ENCODE assay signal across 22 cellular contexts in the genomic region with DNA sequence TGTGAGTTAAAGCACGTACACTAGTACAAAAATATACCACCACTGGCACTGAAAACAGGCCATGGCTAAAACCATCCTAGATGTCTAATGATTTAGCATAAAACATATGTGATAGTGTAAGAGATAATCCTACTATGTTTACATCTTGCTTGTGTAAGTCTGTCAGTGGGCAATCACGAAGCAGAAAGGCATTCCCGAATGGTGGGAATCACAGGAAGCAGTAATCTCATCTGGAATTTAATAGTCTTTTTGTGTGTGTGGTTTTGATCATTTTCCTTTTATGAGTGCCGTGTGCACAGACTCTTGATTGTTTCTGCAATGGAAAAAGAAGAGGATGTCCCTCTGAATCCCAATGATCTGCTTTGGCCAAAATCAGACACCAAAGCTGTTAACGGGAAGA.
"Had no signal": no experiment of that assay in that cellular context is flagged by ENCODE, and none has a peak within 500 bp of the region (broad histone marks: within the 10 kb centered on the region; RNA-seq: fewer than 3 reads in every experiment).

No MANE protein-coding gene starts in this region.

- H3K4me3 Mint-ChIP-seq: activated CD4-positive, alpha-beta T cell treated with anti-CD3 and anti-CD28 coated beads, Interleukin-2, amount 10 ng/mL, durations not matched to agents 24 days and 14 days; activated CD8-positive, alpha-beta T cell treated with anti-CD3 and anti-CD28 coated beads, Interleukin-2, amount 10 ng/mL, durations not matched to agents 7 days and 5 days; activated T-cell treated with anti-CD3 and anti-CD28 coated beads, Interleukin-2, amount 50 U/mL, for 72 hours; neural crest cell; stimulated activated naive CD8-positive, alpha-beta T cell treated with anti-CD3 and anti-CD28 coated beads, Interleukin-15, Interleukin-2, amounts not matched to agents 100 ng/mL and 50 ng/mL, for 24 hours; type B pancreatic cell; WTC11 had no signal

- H3K27me3 Mint-ChIP-seq: stimulated activated naive CD8-positive, alpha-beta T cell treated with anti-CD3 and anti-CD28 coated beads, Interleukin-15, Interleukin-2, amounts not matched to agents 100 ng/mL and 50 ng/mL, for 24 hours had no signal

- H3K9me3 Mint-ChIP-seq: activated CD4-positive, alpha-beta T cell treated with anti-CD3 and anti-CD28 coated beads, Interleukin-2, amount 10 ng/mL, durations not matched to agents 24 days and 14 days; activated naive CD4-positive, alpha-beta T cell treated with anti-CD3 and anti-CD28 coated beads, Interleukin-2, amount 50 U/mL, for 72 hours; activated T-cell treated with anti-CD3 and anti-CD28 coated beads, Interleukin-2, amount 50 U/mL, for 72 hours; neural crest cell; stimulated activated naive CD8-positive, alpha-beta T cell treated with anti-CD3 and anti-CD28 coated beads, Interleukin-15, Interleukin-2, amounts not matched to agents 100 ng/mL and 50 ng/mL, for 24 hours; type B pancreatic cell; WTC11 had no signal

- H3K27ac ChIP-seq: esophagus muscularis mucosa, heart right ventricle, lower lobe of right lung, prostate gland had no signal

- FAIRE-seq: colon, frontal cortex, small intestine, TTC549 had no signal

- H3K36me3 ChIP-seq: esophagus muscularis mucosa, heart right ventricle, lower lobe of right lung, prostate gland had no signal

- H3K9me3 ChIP-seq: esophagus muscularis mucosa, heart right ventricle, lower lobe of right lung, prostate gland had no signal

- H3K27me3 ChIP-seq: esophagus muscularis mucosa, heart right ventricle had no signal

- H3K27ac Mint-ChIP-seq: activated CD4-positive, alpha-beta T cell treated with anti-CD3 and anti-CD28 coated beads, Interleukin-2, amount 10 ng/mL, durations not matched to agents 24 days and 14 days; activated CD8-positive, alpha-beta T cell treated with anti-CD3 and anti-CD28 coated beads, Interleukin-2, amount 10 ng/mL, durations not matched to agents 7 days and 5 days; activated naive CD4-positive, alpha-beta T cell treated with anti-CD3 and anti-CD28 coated beads, Interleukin-2, amount 50 U/mL, for 72 hours; activated T-cell treated with anti-CD3 and anti-CD28 coated beads, Interleukin-2, amount 50 U/mL, for 72 hours; type B pancreatic cell; WTC11 had no signal

- DNase-seq: activated CD4-positive, alpha-beta T cell treated with anti-CD3 and anti-CD28 coated beads, Interleukin-2, amount 10 ng/mL, durations not matched to agents 24 days and 14 days; activated CD8-positive, alpha-beta memory T cell treated with anti-CD3 and anti-CD28 coated beads, Interleukin-2, amount 50 U/mL, for 4 hours; activated CD8-positive, alpha-beta T cell treated with anti-CD3 and anti-CD28 coated beads, Interleukin-2, amount 10 ng/mL, durations not matched to agents 7 days and 5 days; activated gamma-delta T cell; activated T-cell treated with anti-CD3 and anti-CD28 coated beads, Interleukin-2, amount 50 U/mL, for 72 hours; lower lobe of right lung; midbrain; small intestine; stimulated activated CD4-positive, alpha-beta T cell treated with anti-CD3 and anti-CD28 coated beads, Interleukin-4, amount 100 ng/mL, for 4 hours; stimulated activated CD8-positive, alpha-beta memory T cell treated with anti-CD3 and anti-CD28 coated beads, Interleukin-4, amount 100 ng/mL, for 48 hours had no signal

- ATAC-seq: activated CD8-positive, alpha-beta T cell treated with anti-CD3 and anti-CD28 coated beads, Interleukin-2, amount 10 ng/mL, durations not matched to agents 7 days and 5 days; activated naive CD4-positive, alpha-beta T cell treated with anti-CD3 and anti-CD28 coated beads, Interleukin-2, amount 50 U/mL, for 72 hours; activated T-cell treated with anti-CD3 and anti-CD28 coated beads, Interleukin-2, amount 50 U/mL, for 72 hours; lower lobe of right lung; right cardiac atrium; WTC11 had no signal

- H3K4me3 ChIP-seq: esophagus muscularis mucosa, heart right ventricle, lower lobe of right lung, prostate gland had no signal

- H3K4me1 ChIP-seq: lower lobe of right lung, prostate gland had no signal
